ENCODE assay signal across 15 cellular contexts in the genomic region with DNA sequence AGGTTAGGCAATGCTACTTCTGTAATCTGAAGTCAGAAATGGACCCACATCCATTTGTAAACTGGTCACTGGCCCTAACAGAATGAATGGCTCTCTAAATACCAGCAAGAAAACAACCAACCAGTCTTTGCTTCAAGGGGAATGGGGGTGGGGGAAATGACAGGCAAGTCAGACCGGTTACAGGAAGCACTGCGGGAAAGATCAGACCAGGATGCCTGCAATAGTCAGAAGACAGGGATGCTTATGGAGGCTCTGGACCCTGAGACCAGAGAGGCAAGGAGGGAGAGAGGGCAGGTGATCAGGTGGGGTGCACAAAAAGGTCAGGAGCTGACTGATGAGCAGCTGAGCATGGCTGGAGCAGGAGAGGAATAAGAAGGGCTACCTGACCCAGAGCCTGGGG. TPM values are rescaled to one million over a fixed set of nuclear protein-coding genes. Genes with fewer than 3 reads are reported as not detected.
A peak's percentile ranks its signal among the peaks of the same experiment; 100 is the strongest.
DNase-seq lines count a peak whose midpoint lies in the region; ATAC-seq and TF ChIP-seq lines count a peak whose summit lies in the region.
"Had no signal": no experiment of that assay in that cellular context is flagged by ENCODE, and none has a peak within 500 bp of the region (broad histone marks: within the 10 kb centered on the region; RNA-seq: fewer than 3 reads in every experiment).

No MANE protein-coding gene starts in this region.

- no peak overlapping the region for H3K27ac ChIP-seq in CD4-positive, CD25-positive, alpha-beta regulatory T cell (ENCODE audit: insufficient read depth, low read length, poor library complexity, severe bottlenecking)
- no peak overlapping the region for H3K27ac ChIP-seq in thyroid gland
- H3K27ac ChIP-seq: skin epidermis had no signal

- H3K36me3 ChIP-seq in CD4-positive, CD25-positive, alpha-beta regulatory T cell (ENCODE audit: control insufficient read depth, insufficient read depth, low read length): no peaks in the 10 kb centered on the region
- no peaks in the 10 kb centered on the region for H3K36me3 ChIP-seq in thyroid gland

- no peak for ATAC-seq in CD4-positive, CD25-positive, alpha-beta regulatory T cell (ENCODE audit: low read depth in 2 of 2)
- ATAC-seq in activated naive CD8-positive, alpha-beta T cell treated with anti-CD3 and anti-CD28 coated beads, Interleukin-2, amount 10 ng/mL, durations not matched to agents 7 days and 5 days (ENCODE audit: low read depth): no peak
- ATAC-seq in naive B cell (ENCODE audit: low read depth in 2 of 2): no peak
- ATAC-seq in HG03354 (IDR thresholded peaks at IDR 0.05; ENCODE audit: poor library complexity, severe bottlenecking, unreplicated experiment): no peak
- ATAC-seq in GM18873 (IDR thresholded peaks at IDR 0.05; ENCODE audit: low FRiP score, unreplicated experiment): no peak
- no peak for ATAC-seq in GM21717 (IDR thresholded peaks at IDR 0.05; ENCODE audit: unreplicated experiment)

- no peaks in the 10 kb centered on the region for H3K9me3 Mint-ChIP-seq in CD4-positive, CD25-positive, alpha-beta regulatory T cell
- no peaks in the 10 kb centered on the region for H3K9me3 Mint-ChIP-seq in activated naive CD8-positive, alpha-beta T cell treated with anti-CD3 and anti-CD28 coated beads, Interleukin-2, amount 10 ng/mL, durations not matched to agents 7 days and 5 days
- H3K9me3 Mint-ChIP-seq in naive B cell: no peaks in the 10 kb centered on the region
- H3K9me3 Mint-ChIP-seq: HFFc6 had no signal

- no peaks in the 10 kb centered on the region for H3K27me3 ChIP-seq in CD4-positive, CD25-positive, alpha-beta regulatory T cell (ENCODE audit: control insufficient read depth, insufficient read depth, low read length)
- no peaks in the 10 kb centered on the region for H3K27me3 ChIP-seq in thyroid gland

- TF ChIP-seq POLR2A in thyroid gland (IDR thresholded peaks at IDR 0.05): no peak

- no peaks in the 10 kb centered on the region for H3K9me3 ChIP-seq in CD4-positive, CD25-positive, alpha-beta regulatory T cell (ENCODE audit: control insufficient read depth in 2 of 2, low read length in 2 of 2)
- H3K9me3 ChIP-seq in thyroid gland: no peaks in the 10 kb centered on the region

- DNase-seq in CD4-positive, CD25-positive, alpha-beta regulatory T cell: no peak
- DNase-seq in ELF-1 (ENCODE audit: low read depth, low spot score): peak; percentile 77
- DNase-seq in activated naive CD8-positive, alpha-beta T cell treated with anti-CD3 and anti-CD28 coated beads, Interleukin-2, amount 10 ng/mL, durations not matched to agents 7 days and 5 days: no peak
- no peak for DNase-seq in naive B cell
- DNase-seq in thyroid gland: no peak
- DNase-seq: activated effector memory CD4-positive, alpha-beta T cell treated with anti-CD3 and anti-CD28 coated beads, Interleukin-2, amount 50 U/mL, for 16 hours; erythroblast; HFFc6; MM.1S; NK-92 treated with Interleukin-12 subunit alpha and Interleukin-12 subunit beta, amount 100 ng/mL, for 24 hours; substantia nigra had no signal

- 36 to 46% methylated on average over 2 of the region's 2 CpGs for WGBS in thyroid gland, 2 donors

- H3K27ac Mint-ChIP-seq in CD4-positive, CD25-positive, alpha-beta regulatory T cell: peak overlapping the region; percentile 47 to 91 (median 84)
- peak overlapping the region; percentile 63 for H3K27ac Mint-ChIP-seq in activated naive CD8-positive, alpha-beta T cell treated with anti-CD3 and anti-CD28 coated beads, Interleukin-2, amount 10 ng/mL, durations not matched to agents 7 days and 5 days
- peak overlapping the region; percentile 5 to 92 (median 49) for H3K27ac Mint-ChIP-seq in naive B cell
- H3K27ac Mint-ChIP-seq: HFFc6 had no signal

- peaks cover 4% of the 10 kb centered on the region for H3K36me3 Mint-ChIP-seq in CD4-positive, CD25-positive, alpha-beta regulatory T cell
- H3K36me3 Mint-ChIP-seq in activated naive CD8-positive, alpha-beta T cell treated with anti-CD3 and anti-CD28 coated beads, Interleukin-2, amount 10 ng/mL, durations not matched to agents 7 days and 5 days: no peaks in the 10 kb centered on the region
- H3K36me3 Mint-ChIP-seq in naive B cell: no peaks in the 10 kb centered on the region

- H3K4me1 ChIP-seq in CD4-positive, CD25-positive, alpha-beta regulatory T cell (ENCODE audit: control insufficient read depth, insufficient read depth, low read length, poor library complexity, severe bottlenecking): peaks cover 30% of the 10 kb centered on the region
- H3K4me1 ChIP-seq in thyroid gland: peaks cover 28 to 50% of the 10 kb centered on the region in 2 donors

- POLR2A ChIA-PET in activated naive CD8-positive, alpha-beta T cell treated with anti-CD3 and anti-CD28 coated beads, Interleukin-2, amount 10 ng/mL, durations not matched to agents 7 days and 5 days (lab: Charles Lee): interaction anchor here (0.8 kb wide), 1 partner anchor 13 kb away, joined by 6 read pairs; the partner anchor contains the start of gene MED26

- intact Hi-C loops in thyroid gland (cut with DNase I): no loop called here

- H3K27me3 Mint-ChIP-seq in CD4-positive, CD25-positive, alpha-beta regulatory T cell: no peaks in the 10 kb centered on the region
- no peaks in the 10 kb centered on the region for H3K27me3 Mint-ChIP-seq in activated naive CD8-positive, alpha-beta T cell treated with anti-CD3 and anti-CD28 coated beads, Interleukin-2, amount 10 ng/mL, durations not matched to agents 7 days and 5 days
- no peaks in the 10 kb centered on the region for H3K27me3 Mint-ChIP-seq in naive B cell

- H3K4me3 ChIP-seq in CD4-positive, CD25-positive, alpha-beta regulatory T cell (ENCODE audit: low read depth, low read length): no peak overlapping the region
- H3K4me3 ChIP-seq in thyroid gland (replicated peaks in 1 of 3): no peak overlapping the region
- H3K4me3 ChIP-seq: skin epidermis had no signal

- peaks cover 6 to 89% (median 56%) of the 10 kb centered on the region in 4 donors for H3K4me1 Mint-ChIP-seq in CD4-positive, CD25-positive, alpha-beta regulatory T cell
- peaks cover 51% of the 10 kb centered on the region for H3K4me1 Mint-ChIP-seq in activated naive CD8-positive, alpha-beta T cell treated with anti-CD3 and anti-CD28 coated beads, Interleukin-2, amount 10 ng/mL, durations not matched to agents 7 days and 5 days
- peaks cover 73 to 95% (median 93%) of the 10 kb centered on the region in 3 donors for H3K4me1 Mint-ChIP-seq in naive B cell

- H3K4me3 Mint-ChIP-seq in CD4-positive, CD25-positive, alpha-beta regulatory T cell: peak overlapping the region in 3 of 4 donors; percentile 44 to 73 (median 56)
- H3K4me3 Mint-ChIP-seq in activated naive CD8-positive, alpha-beta T cell treated with anti-CD3 and anti-CD28 coated beads, Interleukin-2, amount 10 ng/mL, durations not matched to agents 7 days and 5 days: peak overlapping the region; percentile 48
- H3K4me3 Mint-ChIP-seq in naive B cell: peak overlapping the region in 4 of 8 donors; percentile 4 to 74 (median 50)
- H3K4me3 Mint-ChIP-seq: HFFc6 had no signal

- no peak for TF ChIP-seq CTCF in thyroid gland (IDR thresholded peaks at IDR 0.05)

RNA-seq across cellular contexts. Expression of gene MED26, which starts 13.1 kb away (rescaled TPM):
- 62.5 TPM for total RNA-seq in CD4-positive, CD25-positive, alpha-beta regulatory T cell
- polyA plus RNA-seq in CD4-positive, CD25-positive, alpha-beta regulatory T cell: 1 to 10 TPM; 2.9 to 4.6 (median 3.9) TPM
- total RNA-seq in activated naive CD8-positive, alpha-beta T cell treated with anti-CD3 and anti-CD28 coated beads, Interleukin-2, amount 10 ng/mL, durations not matched to agents 7 days and 5 days: 10 to 100 TPM; 16.4 to 21.2 TPM
- 10 to 100 TPM in 1 of 6 donors, 1 to 10 TPM in 5; 2.0 to 10.9 (median 5.4) TPM for polyA plus RNA-seq in naive B cell (ENCODE audit: low read depth in 6 of 6)
- 10 to 100 TPM in 1 of 4 donors, 1 to 10 TPM in 3; 4.4 to 12.9 (median 8.4) TPM for total RNA-seq in thyroid gland

RNA-seq across cellular contexts. Expression of gene SLC35E1, which starts 42.7 kb away (rescaled TPM):
- 93.1 TPM for total RNA-seq in CD4-positive, CD25-positive, alpha-beta regulatory T cell
- 10 to 100 TPM; 19.0 to 28.5 (median 24.6) TPM for polyA plus RNA-seq in CD4-positive, CD25-positive, alpha-beta regulatory T cell
- 10 to 100 TPM; 43.4 to 44.5 TPM for total RNA-seq in activated naive CD8-positive, alpha-beta T cell treated with anti-CD3 and anti-CD28 coated beads, Interleukin-2, amount 10 ng/mL, durations not matched to agents 7 days and 5 days
- polyA plus RNA-seq in naive B cell (ENCODE audit: low read depth in 6 of 6): 10 to 100 TPM; 15.4 to 26.2 (median 19.4) TPM
- 10 to 100 TPM; 33.3 to 49.3 (median 38.6) TPM for total RNA-seq in thyroid gland

RNA-seq across cellular contexts. Expression of gene SMIM7, which starts 45.0 kb away (rescaled TPM):
- total RNA-seq in CD4-positive, CD25-positive, alpha-beta regulatory T cell: 71.0 TPM
- polyA plus RNA-seq in CD4-positive, CD25-positive, alpha-beta regulatory T cell: 10 to 100 TPM; 61.5 to 73.1 (median 65.6) TPM
- 10 to 100 TPM; 63.6 to 68.8 TPM for total RNA-seq in activated naive CD8-positive, alpha-beta T cell treated with anti-CD3 and anti-CD28 coated beads, Interleukin-2, amount 10 ng/mL, durations not matched to agents 7 days and 5 days
- 10 to 100 TPM; 41.0 to 84.2 (median 69.1) TPM for polyA plus RNA-seq in naive B cell (ENCODE audit: low read depth in 6 of 6)
- total RNA-seq in thyroid gland: 100 to 1,000 TPM in 2 of 4 donors, 10 to 100 TPM in 2; 80.9 to 171 (median 119) TPM

RNA-seq across cellular contexts. Expression of gene TMEM38A, which starts 46.0 kb away (rescaled TPM):
- 1.0 TPM for total RNA-seq in CD4-positive, CD25-positive, alpha-beta regulatory T cell
- polyA plus RNA-seq in CD4-positive, CD25-positive, alpha-beta regulatory T cell: 1 to 10 TPM; 2.7 to 5.7 (median 3.8) TPM
- 1 to 10 TPM in 1 of 2 experiments, under 1 TPM in 1; 0.51 to 1.6 TPM for total RNA-seq in activated naive CD8-positive, alpha-beta T cell treated with anti-CD3 and anti-CD28 coated beads, Interleukin-2, amount 10 ng/mL, durations not matched to agents 7 days and 5 days
- polyA plus RNA-seq in naive B cell (ENCODE audit: low read depth in 6 of 6): 10 to 100 TPM; 13.7 to 18.6 (median 16.6) TPM
- total RNA-seq in thyroid gland: 1 to 10 TPM; 3.2 to 7.8 (median 5.6) TPM
